Comparison of ENCODE assay signal across 1 cellular context in the genomic region with DNA sequence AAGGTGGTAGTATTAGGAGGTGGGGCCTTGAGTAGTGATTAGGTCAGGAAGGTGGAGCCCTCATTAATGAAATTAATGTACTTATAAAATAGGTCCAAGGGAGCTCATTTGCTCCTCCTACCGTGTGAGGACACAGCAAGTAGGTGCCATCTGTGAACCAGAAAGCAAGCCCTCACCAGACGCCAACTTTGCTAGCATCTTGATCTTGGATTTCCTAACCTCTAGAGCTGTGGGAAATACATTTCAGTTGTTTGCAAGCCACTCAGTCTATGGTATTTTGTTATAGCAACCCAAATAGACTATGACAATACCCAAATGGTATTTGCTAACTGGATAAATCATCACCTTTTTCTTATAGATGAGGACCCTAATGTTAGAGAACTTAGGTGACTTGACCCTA.
TF ChIP-seq lines count a peak whose summit lies in the region.

No MANE protein-coding gene starts in this region.

TF ChIP-seq in HepG2, 621 proteins besides CTCF, POLR2A, EP300 and RAD21 (continued from another document):
- TF ChIP-seq ZNF646 (CRISPR knock-in tag; IDR thresholded peaks at IDR 0.05) = no peak
- TF ChIP-seq ZNF761 (CRISPR knock-in tag; conservative IDR thresholded peaks at IDR 0.05) = no peak
- TF ChIP-seq, protein P1, sequence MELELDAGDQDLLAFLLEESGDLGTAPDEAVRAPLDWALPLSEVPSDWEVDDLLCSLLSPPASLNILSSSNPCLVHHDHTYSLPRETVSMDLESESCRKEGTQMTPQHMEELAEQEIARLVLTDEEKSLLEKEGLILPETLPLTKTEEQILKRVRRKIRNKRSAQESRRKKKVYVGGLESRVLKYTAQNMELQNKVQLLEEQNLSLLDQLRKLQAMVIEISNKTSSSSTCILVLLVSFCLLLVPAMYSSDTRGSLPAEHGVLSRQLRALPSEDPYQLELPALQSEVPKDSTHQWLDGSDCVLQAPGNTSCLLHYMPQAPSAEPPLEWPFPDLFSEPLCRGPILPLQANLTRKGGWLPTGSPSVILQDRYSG (CRISPR knock-in tag; IDR thresholded peaks at IDR 0.05) = no peak
- no peak for TF ChIP-seq RFX1 (IDR thresholded peaks at IDR 0.05)
